In genomic region chr4:40493160-40493559, GRCh38 we compare ENCODE assay signal across 21 cellular contexts.
"Had no signal": no experiment of that assay in that cellular context is flagged by ENCODE, and none has a peak within 500 bp of the region (broad histone marks: within the 10 kb centered on the region; RNA-seq: fewer than 3 reads in every experiment).

No MANE protein-coding gene starts in this region.

- H3K9me3 Mint-ChIP-seq: activated naive CD4-positive, alpha-beta T cell treated with anti-CD3 and anti-CD28 coated beads, Interleukin-2, amount 10 ng/mL, durations not matched to agents 7 days and 5 days; immature natural killer cell; natural killer cell had no signal

- H3K4me1 Mint-ChIP-seq: immature natural killer cell, natural killer cell had no signal

- H3K4me3 ChIP-seq: esophagus squamous epithelium, heart right ventricle, spleen, transverse colon, vagina had no signal

- H3K36me3 ChIP-seq: heart right ventricle, transverse colon, vagina had no signal

- H3K4me1 ChIP-seq: vagina had no signal

- H3K4me3 Mint-ChIP-seq: activated naive CD4-positive, alpha-beta T cell treated with anti-CD3 and anti-CD28 coated beads, Interleukin-2, amount 10 ng/mL, durations not matched to agents 7 days and 5 days; immature natural killer cell; natural killer cell had no signal

- ATAC-seq: natural killer cell had no signal

- H3K36me3 Mint-ChIP-seq: activated naive CD4-positive, alpha-beta T cell treated with anti-CD3 and anti-CD28 coated beads, Interleukin-2, amount 10 ng/mL, durations not matched to agents 7 days and 5 days; immature natural killer cell; natural killer cell had no signal

- H3K27me3 ChIP-seq: esophagus squamous epithelium, spleen, transverse colon, vagina had no signal

- H3K27ac ChIP-seq: heart right ventricle, vagina had no signal

- H3K27ac Mint-ChIP-seq: activated naive CD4-positive, alpha-beta T cell treated with anti-CD3 and anti-CD28 coated beads, Interleukin-2, amount 10 ng/mL, durations not matched to agents 7 days and 5 days; immature natural killer cell; natural killer cell had no signal

- H3K9me3 ChIP-seq: esophagus squamous epithelium, heart right ventricle, spleen, transverse colon, vagina had no signal

- DNase-seq: activated CD4-positive, CD25-positive, alpha-beta regulatory T cell treated with anti-CD3 and anti-CD28 coated beads, Interleukin-2, amount 50 U/mL, for 72 hours; activated CD8-positive, alpha-beta memory T cell treated with anti-CD3 and anti-CD28 coated beads for 24 hours; activated CD8-positive, alpha-beta memory T cell treated with anti-CD3 and anti-CD28 coated beads, Interleukin-2, amount 50 U/mL, for 48 hours; activated effector memory CD4-positive, alpha-beta T cell treated with Interleukin-2 at 50 U/mL for 16 hours; activated naive CD4-positive, alpha-beta T cell treated with anti-CD3 and anti-CD28 coated beads, Interleukin-2, amount 10 ng/mL, durations not matched to agents 7 days and 5 days; activated T-cell treated with anti-CD3 and anti-CD28 coated beads, Interleukin-2, amount 50 U/mL, for 48 hours; aorta; cerebellar nuclear complex; effector memory CD4-positive, alpha-beta T cell; esophagus squamous epithelium; heart right ventricle; immature natural killer cell; kidney glomerular epithelial cell; natural killer cell; retina; spleen; stimulated activated CD8-positive, alpha-beta memory T cell treated with anti-CD3 and anti-CD28 coated beads, Interleukin-4, amount 100 ng/mL, for 48 hours; stimulated activated naive CD4-positive, alpha-beta T cell treated with Interleukin-2 at 50 U/mL for 16 hours; T1000; transverse colon had no signal
